ENCODE assay signal across 1 cellular context in genomic region chr18:46425511-46425910, GRCh38.
TF ChIP-seq lines count a peak whose summit lies in the region.

No MANE protein-coding gene starts in this region.

TF ChIP-seq in H1, 55 proteins besides CTCF, POLR2A, EP300 and RAD21 (continued from another document):
- no peak for TF ChIP-seq CBX5 (IDR thresholded peaks at IDR 0.05; ENCODE audit: low read depth, low read length)
